In genomic region chr19:41935781-41936415, GRCh38 we compare ENCODE assay signal across 12 cellular contexts. TPM values are rescaled to one million over a fixed set of nuclear protein-coding genes. Genes with fewer than 3 reads are reported as not detected.
A peak's percentile ranks its signal among the peaks of the same experiment; 100 is the strongest.
DNase-seq lines count a peak whose midpoint lies in the region; ATAC-seq and TF ChIP-seq lines count a peak whose summit lies in the region.
"Had no signal": no experiment of that assay in that cellular context is flagged by ENCODE, and none has a peak within 500 bp of the region (broad histone marks: within the 10 kb centered on the region; RNA-seq: fewer than 3 reads in every experiment).

No MANE protein-coding gene starts in this region.

- no peak overlapping the region for H4K8ac ChIP-seq in neuronal stem cell (ENCODE audit: low read depth, low read length)

- peak overlapping the region; percentile 53 for H3K27ac Mint-ChIP-seq in activated CD8-positive, alpha-beta T cell treated with anti-CD3 and anti-CD28 coated beads for 36 hours
- no peak overlapping the region for H3K27ac Mint-ChIP-seq in activated CD8-positive, alpha-beta T cell treated with anti-CD3 and anti-CD28 coated beads, Interleukin-2, amount 10 ng/mL, durations not matched to agents 7 days and 5 days
- H3K27ac Mint-ChIP-seq in T-helper 17 cell: peak overlapping the region; percentile 95

- no peak overlapping the region for H3K4me3 Mint-ChIP-seq in activated CD8-positive, alpha-beta T cell treated with anti-CD3 and anti-CD28 coated beads for 36 hours
- no peak overlapping the region for H3K4me3 Mint-ChIP-seq in activated CD8-positive, alpha-beta T cell treated with anti-CD3 and anti-CD28 coated beads, Interleukin-2, amount 10 ng/mL, durations not matched to agents 7 days and 5 days
- no peak overlapping the region for H3K4me3 Mint-ChIP-seq in T-helper 17 cell

- CTCF ChIA-PET in activated CD8-positive, alpha-beta T cell treated with anti-CD3 and anti-CD28 coated beads for 36 hours (lab: Charles Lee): interaction anchor here (0.8 to 2.6 kb wide), 4 partner anchors 11 to 65 kb away, joined by 3 to 10 read pairs (median 6); no protein-coding TSS in a partner anchor
- CTCF ChIA-PET in activated CD8-positive, alpha-beta T cell treated with anti-CD3 and anti-CD28 coated beads, Interleukin-2, amount 10 ng/mL, durations not matched to agents 7 days and 5 days (lab: Charles Lee): interaction anchor here (1.8 kb wide), 1 partner anchor 48 kb away, joined by 7 read pairs; no protein-coding TSS in a partner anchor

- peak overlapping the region; percentile 6 for H2BK15ac ChIP-seq in neuronal stem cell (ENCODE audit: low read length)

- no peak overlapping the region for H2BK12ac ChIP-seq in neuronal stem cell (ENCODE audit: low read length)

- no peak overlapping the region for H3K27ac ChIP-seq in neuronal stem cell (replicated peaks; ENCODE audit: low read length)
- H3K27ac ChIP-seq: prostate gland had no signal

- WGBS in neuronal stem cell (ENCODE audit: extremely low coverage in 2 of 2, insufficient read length in 2 of 2, insufficient replicate concordance in 1 of 2), 2 donors: no CpG with 5 or more reads among the region's 24 CpGs

- H3K9me3 Mint-ChIP-seq in activated CD8-positive, alpha-beta T cell treated with anti-CD3 and anti-CD28 coated beads for 36 hours: no peaks in the 10 kb centered on the region
- no peaks in the 10 kb centered on the region for H3K9me3 Mint-ChIP-seq in activated CD8-positive, alpha-beta T cell treated with anti-CD3 and anti-CD28 coated beads, Interleukin-2, amount 10 ng/mL, durations not matched to agents 7 days and 5 days (ENCODE audit: insufficient read depth)

- peaks cover 17 to 83% (median 69%) of the 10 kb centered on the region in 3 experiments for H3K27me3 ChIP-seq in neuronal stem cell (ENCODE audit: control insufficient read depth in 3 of 3, insufficient read depth in 3 of 3, low read depth in 1 of 3, low read length in 3 of 3)

- no peak overlapping the region for H3K9ac ChIP-seq in neuronal stem cell (ENCODE audit: low read depth, low read length, poor library complexity)

- no peak overlapping the region for H2BK120ac ChIP-seq in neuronal stem cell (ENCODE audit: low read depth, low read length)

- POLR2A ChIA-PET in activated CD8-positive, alpha-beta T cell treated with anti-CD3 and anti-CD28 coated beads for 36 hours (lab: Charles Lee): interaction anchor here (1.6 to 2.3 kb wide), 4 partner anchors 24 to 76 kb away, joined by 5 to 9 read pairs (median 6); partner anchors contain the start of gene RPS19
- POLR2A ChIA-PET in activated CD8-positive, alpha-beta T cell treated with anti-CD3 and anti-CD28 coated beads, Interleukin-2, amount 10 ng/mL, durations not matched to agents 7 days and 5 days (lab: Charles Lee): interaction anchor here (0.5 to 1.2 kb wide), 2 partner anchors 14 to 41 kb away, joined by 3 read pairs; no protein-coding TSS in a partner anchor

- ATAC-seq in activated CD8-positive, alpha-beta T cell treated with anti-CD3 and anti-CD28 coated beads for 36 hours: no peak
- no peak for ATAC-seq in activated CD8-positive, alpha-beta T cell treated with anti-CD3 and anti-CD28 coated beads, Interleukin-2, amount 10 ng/mL, durations not matched to agents 7 days and 5 days
- ATAC-seq in T-helper 17 cell: no peak

- no peak for DNase-seq in activated CD8-positive, alpha-beta T cell treated with anti-CD3 and anti-CD28 coated beads for 36 hours
- DNase-seq in activated CD8-positive, alpha-beta T cell treated with anti-CD3 and anti-CD28 coated beads, Interleukin-2, amount 10 ng/mL, durations not matched to agents 7 days and 5 days: no peak
- no peak for DNase-seq in T-helper 17 cell
- no peak for DNase-seq in neuronal stem cell (ENCODE audit: low spot score)
- DNase-seq in GM13976 (ENCODE audit: low spot score): no peak
- DNase-seq in Ammon's horn (ENCODE audit: low spot score): no peak
- DNase-seq: dermis blood vessel endothelial cell; foreskin melanocyte; NCI-H2029 treated with DMSO at 0.1 percent for 48 hours; NK-92 treated with Interleukin-12 subunit alpha and Interleukin-12 subunit beta, amount 100 ng/mL, for 24 hours; stimulated activated CD8-positive, alpha-beta memory T cell treated with anti-CD3 and anti-CD28 coated beads, Interleukin-4, amount 100 ng/mL, for 48 hours had no signal

- no peak overlapping the region for H2BK5ac ChIP-seq in neuronal stem cell (ENCODE audit: low read length)

- H2AK5ac ChIP-seq in neuronal stem cell (ENCODE audit: low read depth, low read length): peak overlapping the region; percentile 41

- in situ Hi-C loops in GM13976 (cut with MboI; ENCODE audit: low sequenced_read_pairs, unreplicated experiment): no loop called here

- no peaks in the 10 kb centered on the region for H3K36me3 Mint-ChIP-seq in activated CD8-positive, alpha-beta T cell treated with anti-CD3 and anti-CD28 coated beads for 36 hours (ENCODE audit: low read depth)
- H3K36me3 Mint-ChIP-seq in activated CD8-positive, alpha-beta T cell treated with anti-CD3 and anti-CD28 coated beads, Interleukin-2, amount 10 ng/mL, durations not matched to agents 7 days and 5 days (ENCODE audit: low read depth): no peaks in the 10 kb centered on the region
- H3K36me3 Mint-ChIP-seq in T-helper 17 cell (ENCODE audit: low read depth): no peaks in the 10 kb centered on the region

- TF ChIP-seq CTCF in activated CD8-positive, alpha-beta T cell treated with anti-CD3 and anti-CD28 coated beads for 36 hours (IDR thresholded peaks at IDR 0.05): no peak
- TF ChIP-seq CTCF in GM13976 (IDR thresholded peaks at IDR 0.05; ENCODE audit: borderline replicate concordance, control extremely low read depth, extremely low read depth, insufficient read depth, missing control alignments): no peak

- H4K91ac ChIP-seq in neuronal stem cell (ENCODE audit: low read depth, low read length, poor library complexity): no peak overlapping the region

- peaks cover 41% of the 10 kb centered on the region for H3K4me1 Mint-ChIP-seq in activated CD8-positive, alpha-beta T cell treated with anti-CD3 and anti-CD28 coated beads for 36 hours (ENCODE audit: low read depth)
- H3K4me1 Mint-ChIP-seq in activated CD8-positive, alpha-beta T cell treated with anti-CD3 and anti-CD28 coated beads, Interleukin-2, amount 10 ng/mL, durations not matched to agents 7 days and 5 days (ENCODE audit: low read depth): peaks cover 39% of the 10 kb centered on the region
- peaks cover 39% of the 10 kb centered on the region for H3K4me1 Mint-ChIP-seq in T-helper 17 cell

- H3K4ac ChIP-seq in neuronal stem cell (ENCODE audit: low read length): no peak overlapping the region

- H3K4me3 ChIP-seq in neuronal stem cell (ENCODE audit: low read length in 2 of 2): no peak overlapping the region
- H3K4me3 ChIP-seq: prostate gland had no signal

- H3K9me3 ChIP-seq in T-helper 17 cell (ENCODE audit: control insufficient read depth, low read length, poor library complexity, severe bottlenecking) (no peaks in the 10 kb centered on the region), neuronal stem cell (replicated peaks in 1 of 2; ENCODE audit: control insufficient read depth in 2 of 2, insufficient read depth in 1 of 2, low read depth in 1 of 2, low read length in 2 of 2) (peaks cover 0 to 2% of the 10 kb centered on the region in 2 donors)
- H3K9me3 ChIP-seq: prostate gland had no signal

- H3K36me3 ChIP-seq in neuronal stem cell (replicated peaks in 1 of 2; ENCODE audit: control insufficient read depth in 2 of 2, insufficient read depth in 2 of 2, low read length in 2 of 2): no peaks in the 10 kb centered on the region
- H3K36me3 ChIP-seq: prostate gland had no signal

- intact Hi-C loops in activated CD8-positive, alpha-beta T cell treated with anti-CD3 and anti-CD28 coated beads for 36 hours (cut with micrococcal nuclease): no loop called here

- no peak overlapping the region for H3K14ac ChIP-seq in neuronal stem cell (ENCODE audit: low read length)

- no peak overlapping the region for H3K18ac ChIP-seq in neuronal stem cell (ENCODE audit: low read length)

- H2AFZ ChIP-seq in neuronal stem cell (ENCODE audit: low read length): no peak overlapping the region

- no peak overlapping the region for H3K4me2 ChIP-seq in neuronal stem cell (ENCODE audit: insufficient read depth, low read length, poor library complexity, severe bottlenecking)

- H3K4me1 ChIP-seq in neuronal stem cell (ENCODE audit: control insufficient read depth in 2 of 2, insufficient read depth in 1 of 2, low read depth in 1 of 2, low read length in 2 of 2): peaks cover 0 to under 1% of the 10 kb centered on the region in 2 donors

- H3K23ac ChIP-seq in neuronal stem cell (ENCODE audit: low read depth, low read length, poor library complexity): peak overlapping the region; percentile 14

- peaks cover 10% of the 10 kb centered on the region for H3K27me3 Mint-ChIP-seq in activated CD8-positive, alpha-beta T cell treated with anti-CD3 and anti-CD28 coated beads for 36 hours
- H3K27me3 Mint-ChIP-seq in activated CD8-positive, alpha-beta T cell treated with anti-CD3 and anti-CD28 coated beads, Interleukin-2, amount 10 ng/mL, durations not matched to agents 7 days and 5 days (ENCODE audit: low read depth): peaks cover 44% of the 10 kb centered on the region
- peaks cover 13% of the 10 kb centered on the region for H3K27me3 Mint-ChIP-seq in T-helper 17 cell

- H3K79me1 ChIP-seq in neuronal stem cell (ENCODE audit: low read depth, low read length): no peaks in the 10 kb centered on the region

RNA-seq across cellular contexts. Expression of gene ERFL, which starts 7.6 kb away (rescaled TPM):
- total RNA-seq in activated CD8-positive, alpha-beta T cell treated with anti-CD3 and anti-CD28 coated beads for 36 hours: 1 to 10 TPM; 1.5 to 1.6 TPM
- 1 to 10 TPM in 1 of 2 experiments, under 1 TPM in 1; 0.84 to 1.1 TPM for total RNA-seq in activated CD8-positive, alpha-beta T cell treated with anti-CD3 and anti-CD28 coated beads, Interleukin-2, amount 10 ng/mL, durations not matched to agents 7 days and 5 days
- total RNA-seq in T-helper 17 cell: 1 to 10 TPM; 2.4 to 3.1 TPM
- 0.47 TPM for polyA plus RNA-seq in neuronal stem cell (2013, experiment 1 of 2)
- polyA plus RNA-seq in neuronal stem cell (2013, experiment 2 of 2): 0.44 TPM
- total RNA-seq: dermis blood vessel endothelial cell had no signal

RNA-seq across cellular contexts. Expression of gene RABAC1, which starts 23.2 kb away (rescaled TPM):
- total RNA-seq in activated CD8-positive, alpha-beta T cell treated with anti-CD3 and anti-CD28 coated beads for 36 hours: 10 to 100 TPM; 49.6 to 52.4 TPM
- total RNA-seq in activated CD8-positive, alpha-beta T cell treated with anti-CD3 and anti-CD28 coated beads, Interleukin-2, amount 10 ng/mL, durations not matched to agents 7 days and 5 days: 10 to 100 TPM; 63.0 to 63.4 TPM
- 10 to 100 TPM; 90.1 to 98.3 TPM for total RNA-seq in T-helper 17 cell
- 83.3 TPM for polyA plus RNA-seq in neuronal stem cell (2013, experiment 1 of 2)
- 90.0 TPM for polyA plus RNA-seq in neuronal stem cell (2013, experiment 2 of 2)

RNA-seq across cellular contexts. Expression of gene ARHGEF1, which starts 52.9 kb away (rescaled TPM):
- total RNA-seq in activated CD8-positive, alpha-beta T cell treated with anti-CD3 and anti-CD28 coated beads for 36 hours: 100 to 1,000 TPM; 307 to 308 TPM
- total RNA-seq in activated CD8-positive, alpha-beta T cell treated with anti-CD3 and anti-CD28 coated beads, Interleukin-2, amount 10 ng/mL, durations not matched to agents 7 days and 5 days: 100 to 1,000 TPM; 515 to 537 TPM
- 100 to 1,000 TPM; 929 to 961 TPM for total RNA-seq in T-helper 17 cell
- polyA plus RNA-seq in neuronal stem cell (2013, experiment 1 of 2): 30.0 TPM
- polyA plus RNA-seq in neuronal stem cell (2013, experiment 2 of 2): 29.8 TPM

RNA-seq across cellular contexts. Expression of gene ATP1A3, which starts 58.1 kb away (rescaled TPM):
- 1 to 10 TPM; 5.5 to 5.9 TPM for total RNA-seq in activated CD8-positive, alpha-beta T cell treated with anti-CD3 and anti-CD28 coated beads for 36 hours
- 1 to 10 TPM; 2.3 to 3.3 TPM for total RNA-seq in activated CD8-positive, alpha-beta T cell treated with anti-CD3 and anti-CD28 coated beads, Interleukin-2, amount 10 ng/mL, durations not matched to agents 7 days and 5 days
- 1 to 10 TPM; 2.2 to 4.9 TPM for total RNA-seq in T-helper 17 cell
- polyA plus RNA-seq in neuronal stem cell (2013, experiment 1 of 2): 2.5 TPM
- polyA plus RNA-seq in neuronal stem cell (2013, experiment 2 of 2): 2.6 TPM

RNA-seq across cellular contexts. Expression of gene CD79A, which starts 58.8 kb away (rescaled TPM):
- 10 to 100 TPM; 19.3 to 21.0 TPM for total RNA-seq in activated CD8-positive, alpha-beta T cell treated with anti-CD3 and anti-CD28 coated beads for 36 hours
- total RNA-seq in activated CD8-positive, alpha-beta T cell treated with anti-CD3 and anti-CD28 coated beads, Interleukin-2, amount 10 ng/mL, durations not matched to agents 7 days and 5 days: 10 to 100 TPM; 17.4 to 21.5 TPM
- 10 to 100 TPM in 1 of 2 donors, 1 to 10 TPM in 1; 1.6 to 27.3 TPM for total RNA-seq in T-helper 17 cell
- 0.67 TPM for polyA plus RNA-seq in neuronal stem cell (2013, experiment 1 of 2)
- polyA plus RNA-seq in neuronal stem cell (2013, experiment 2 of 2): 0.64 TPM
